ENCODE assay signal across 1 cellular context in the genomic region with DNA sequence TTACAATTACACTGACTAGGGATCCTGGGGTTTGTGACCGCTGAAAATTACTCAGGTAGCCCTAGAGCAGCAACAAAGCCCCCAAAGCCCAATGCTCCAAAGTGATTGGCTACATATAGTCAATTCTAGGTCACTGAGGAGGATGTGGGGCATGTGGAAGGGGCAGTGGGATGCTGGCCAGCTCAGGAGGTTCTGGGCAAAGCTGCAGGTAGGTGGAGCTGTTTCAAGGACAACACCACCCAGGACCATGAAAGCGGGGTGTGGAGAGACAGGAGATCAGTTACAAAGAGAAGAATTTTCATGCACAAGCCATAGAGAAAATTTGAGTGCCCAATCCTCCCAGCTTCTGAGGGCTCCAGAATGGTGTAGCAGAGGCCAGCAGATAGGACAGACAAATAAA.
TF ChIP-seq lines count a peak whose summit lies in the region.

No MANE protein-coding gene starts in this region.

TF ChIP-seq in GM23338, 12 proteins besides CTCF, POLR2A, EP300 and RAD21 (continued from another document):
- TF ChIP-seq ZNF462 (CRISPR knock-in tag; IDR thresholded peaks at IDR 0.05) (no peak), CREB1 (CRISPR knock-in tag; IDR thresholded peaks at IDR 0.05; ENCODE audit: low read depth) (no peak), EZH2 (IDR thresholded peaks at IDR 0.05; ENCODE audit: low read depth, unreplicated experiment) (no peak), STAT1 (IDR thresholded peaks at IDR 0.05; ENCODE audit: unreplicated experiment) (no peak), REST (IDR thresholded peaks at IDR 0.05; ENCODE audit: unreplicated experiment) (no peak), ETS1 (IDR thresholded peaks at IDR 0.05) (no peak), ZNF114 (CRISPR knock-in tag; IDR thresholded peaks at IDR 0.05) (no peak), EZH2phosphoT487 (IDR thresholded peaks at IDR 0.05; ENCODE audit: unreplicated experiment) (no peak), NANOG (IDR thresholded peaks at IDR 0.05; ENCODE audit: borderline replicate concordance) (no peak), POLR2AphosphoS5 (IDR thresholded peaks at IDR 0.05; ENCODE audit: low read depth) (no peak)
